ENCODE assay signal across 1 cellular context in the genomic region with DNA sequence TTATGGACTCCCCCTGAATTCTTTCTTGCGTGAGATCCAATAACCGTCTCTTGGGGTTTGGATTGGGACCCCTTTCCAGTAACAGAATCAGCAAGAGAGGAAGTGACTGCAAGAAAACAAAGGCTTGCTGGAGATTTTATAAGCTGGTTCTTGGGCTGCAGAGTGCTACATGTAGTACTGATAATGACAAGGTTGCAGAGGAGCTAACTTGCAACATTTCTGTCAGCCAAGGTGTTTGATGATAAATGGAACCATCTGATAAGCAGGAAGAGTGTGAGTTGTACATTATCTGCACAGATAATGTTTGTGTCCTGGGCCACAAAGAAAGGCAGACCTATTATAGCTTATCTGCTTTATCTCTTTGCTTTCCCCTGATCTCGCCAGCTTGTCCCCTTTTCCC.
TF ChIP-seq lines count a peak whose summit lies in the region.

No MANE protein-coding gene starts in this region.

TF ChIP-seq in endothelial cell of umbilical vein, 7 proteins besides CTCF, POLR2A, EP300 and RAD21:
- no peak for TF ChIP-seq POLR2AphosphoS5 (IDR thresholded peaks at IDR 0.05; ENCODE audit: insufficient read depth, low read depth, low read length)
